8 cellular contexts compared by ENCODE assay signal in genomic region chr7:106346678-106347217, GRCh38.
A peak's percentile ranks its signal among the peaks of the same experiment; 100 is the strongest.
DNase-seq lines count a peak whose midpoint lies in the region; ATAC-seq, FAIRE-seq and TF ChIP-seq lines count a peak whose summit lies in the region.

No MANE protein-coding gene starts in this region.

- H3K4me1 Mint-ChIP-seq in activated T-helper 17 cell treated with anti-CD3 and anti-CD28 coated beads, Interleukin-2, amount 50 U/mL, for 72 hours = peaks cover 47% of the 10 kb centered on the region
- no peaks in the 10 kb centered on the region for H3K4me1 Mint-ChIP-seq in endothelial cell (ENCODE audit: unreplicated experiment)

- no peak overlapping the region for H2AFZ ChIP-seq in MM.1S (ENCODE audit: low read length)
- no peak overlapping the region for H2AFZ ChIP-seq in OCI-LY7 (ENCODE audit: low read length)

- H4K20me1 ChIP-seq in MM.1S (ENCODE audit: insufficient read depth, low read length) = no peaks in the 10 kb centered on the region
- no peaks in the 10 kb centered on the region for H4K20me1 ChIP-seq in OCI-LY7 (ENCODE audit: insufficient read depth, low read length)

- H3K27me3 Mint-ChIP-seq in activated T-helper 17 cell treated with anti-CD3 and anti-CD28 coated beads, Interleukin-2, amount 50 U/mL, for 72 hours = no peaks in the 10 kb centered on the region
- H3K27me3 Mint-ChIP-seq in endothelial cell (ENCODE audit: unreplicated experiment) = no peaks in the 10 kb centered on the region

- no peaks in the 10 kb centered on the region for H3K27me3 ChIP-seq in MM.1S (replicated peaks; ENCODE audit: insufficient read depth, low read length)
- H3K27me3 ChIP-seq in right lobe of liver = no peaks in the 10 kb centered on the region

- peak overlapping the region; percentile 72 for H3K4me2 ChIP-seq in MM.1S (ENCODE audit: low read depth, low read length)
- no peak overlapping the region for H3K4me2 ChIP-seq in OCI-LY7 (ENCODE audit: low read length)

- H3K27ac ChIP-seq in MM.1S (ENCODE audit: low read length) (peak overlapping the region; percentile 94), right lobe of liver (peak overlapping the region in 2 of 3 donors; percentile 2 to 58), OCI-LY7 (ENCODE audit: low read depth, low read length, poor library complexity, severe bottlenecking) (no peak overlapping the region)

- peaks cover 26% of the 10 kb centered on the region for H3F3A ChIP-seq in MM.1S (ENCODE audit: insufficient read depth, low read length)

- TF ChIP-seq CTCF in HFF-Myc (IDR thresholded peaks at IDR 0.05; ENCODE audit: low read depth, low read length, missing control alignments) = no peak
- TF ChIP-seq CTCF in MM.1S (IDR thresholded peaks at IDR 0.05; ENCODE audit: low read length) = no peak
- no peak for TF ChIP-seq CTCF in right lobe of liver (IDR thresholded peaks at IDR 0.05)
- TF ChIP-seq CTCF in endothelial cell (IDR thresholded peaks at IDR 0.05; ENCODE audit: unreplicated experiment) = no peak
- TF ChIP-seq CTCF in OCI-LY7 (conservative IDR thresholded peaks at IDR 0.05; ENCODE audit: low read length) = no peak

- FAIRE-seq in GM18507 (lab: Jason Lieb, UNC) = peak; percentile 95

- 55% methylated on average over 2 of the region's 2 CpGs for WGBS in right lobe of liver (ENCODE audit: insufficient coverage, low coverage, low lambda C conversion rate, missing lambda C conversion rate)

- DNase-seq in GM18507 (ENCODE audit: extremely low spot score, insufficient read length, low read depth) (peak; percentile 29), HFF-Myc (ENCODE audit: extremely low read depth, low read depth) (peak; percentile 85), MM.1S (peak; percentile 100), right lobe of liver (no peak), endothelial cell (ENCODE audit: low spot score) (no peak), middle frontal gyrus (ENCODE audit: extremely low spot score, low spot score) (no peak), OCI-LY7 (ENCODE audit: low spot score) (no peak)

- intact Hi-C loops in right lobe of liver (cut with DNase I) (no loop called here), OCI-LY7 (cut with micrococcal nuclease; ENCODE audit: unreplicated experiment) (no loop called here)

- POLR2A ChIA-PET in OCI-LY7 (lab: Charles Lee) = no interaction called here

- BruUV-seq in OCI-LY7 (replicated peaks; lab: Mats Ljungman, UMichigan) = no TSS peak

- no peak for TF ChIP-seq POLR2A in right lobe of liver (IDR thresholded peaks at IDR 0.05)

- H3K27ac Mint-ChIP-seq in activated T-helper 17 cell treated with anti-CD3 and anti-CD28 coated beads, Interleukin-2, amount 50 U/mL, for 72 hours = peak overlapping the region; percentile 100
- H3K27ac Mint-ChIP-seq in endothelial cell (ENCODE audit: unreplicated experiment) = no peak overlapping the region

- CTCF ChIA-PET in OCI-LY7 (lab: Charles Lee; ENCODE audit: unreplicated experiment) = no interaction called here

- no peaks in the 10 kb centered on the region for H3K9me2 ChIP-seq in MM.1S (replicated peaks; ENCODE audit: insufficient read depth, low read length)
- H3K9me2 ChIP-seq in OCI-LY7 (ENCODE audit: insufficient read depth, low read length) = no peaks in the 10 kb centered on the region

- H3K4me3 ChIP-seq in HFF-Myc (replicated peaks; ENCODE audit: low read depth, low read length) = no peak overlapping the region
- peak overlapping the region; percentile 34 for H3K4me3 ChIP-seq in MM.1S (ENCODE audit: low read length)
- no peak overlapping the region for H3K4me3 ChIP-seq in right lobe of liver
- H3K4me3 ChIP-seq in OCI-LY7 (ENCODE audit: low read depth, low read length, poor library complexity, severe bottlenecking) = no peak overlapping the region

- H3K4me3 Mint-ChIP-seq in activated T-helper 17 cell treated with anti-CD3 and anti-CD28 coated beads, Interleukin-2, amount 50 U/mL, for 72 hours = peak overlapping the region; percentile 81
- H3K4me3 Mint-ChIP-seq in endothelial cell (ENCODE audit: unreplicated experiment) = no peak overlapping the region

- peaks cover 21% of the 10 kb centered on the region for H3K36me3 Mint-ChIP-seq in activated T-helper 17 cell treated with anti-CD3 and anti-CD28 coated beads, Interleukin-2, amount 50 U/mL, for 72 hours (ENCODE audit: low read depth)
- peaks cover 13% of the 10 kb centered on the region for H3K36me3 Mint-ChIP-seq in endothelial cell (ENCODE audit: low read depth, unreplicated experiment)

- H3K9me3 ChIP-seq in MM.1S (replicated peaks; ENCODE audit: insufficient read depth, low read length) (no peaks in the 10 kb centered on the region), right lobe of liver (peaks cover 0 to 7% (median 0%) of the 10 kb centered on the region in 4 donors), OCI-LY7 (ENCODE audit: low read length) (no peaks in the 10 kb centered on the region)

- ATAC-seq in activated T-helper 17 cell treated with anti-CD3 and anti-CD28 coated beads, Interleukin-2, amount 50 U/mL, for 72 hours (replicated peaks) = peak; percentile 78
- ATAC-seq in right lobe of liver = peak; percentile 53 to 64 (median 58)

- H3K4me1 ChIP-seq in MM.1S (ENCODE audit: low read length) (peaks cover 40% of the 10 kb centered on the region), right lobe of liver (no peaks in the 10 kb centered on the region), OCI-LY7 (ENCODE audit: insufficient read depth, low read length, poor library complexity, severe bottlenecking) (no peaks in the 10 kb centered on the region)

- H3K36me3 ChIP-seq in MM.1S (replicated peaks; ENCODE audit: insufficient read depth, low read length) = no peaks in the 10 kb centered on the region
- no peaks in the 10 kb centered on the region for H3K36me3 ChIP-seq in right lobe of liver
- no peaks in the 10 kb centered on the region for H3K36me3 ChIP-seq in OCI-LY7 (ENCODE audit: insufficient read depth, low read length)

- H3K9me3 Mint-ChIP-seq in activated T-helper 17 cell treated with anti-CD3 and anti-CD28 coated beads, Interleukin-2, amount 50 U/mL, for 72 hours = peaks cover 31% of the 10 kb centered on the region
- peaks cover 3% of the 10 kb centered on the region for H3K9me3 Mint-ChIP-seq in endothelial cell (ENCODE audit: unreplicated experiment)

- peak overlapping the region; percentile 82 for H3K9ac ChIP-seq in MM.1S (ENCODE audit: low read length)

- H3K79me2 ChIP-seq in MM.1S (ENCODE audit: low read length) (no peaks in the 10 kb centered on the region), OCI-LY7 (ENCODE audit: insufficient read depth, low read depth, low read length) (no peaks in the 10 kb centered on the region)

Comparison
In these comparisons a context has a peak if more than half of its experiments do, and no peak if none do; other contexts are left out.
1. DNase-seq: peak in GM18507 (single experiment), HFF-Myc (single experiment) and MM.1S (single experiment); none in right lobe of liver (0 of 3), endothelial cell (single experiment), middle frontal gyrus (single experiment) and OCI-LY7 (single experiment).